1 cellular context compared by ENCODE assay signal in the genomic region with DNA sequence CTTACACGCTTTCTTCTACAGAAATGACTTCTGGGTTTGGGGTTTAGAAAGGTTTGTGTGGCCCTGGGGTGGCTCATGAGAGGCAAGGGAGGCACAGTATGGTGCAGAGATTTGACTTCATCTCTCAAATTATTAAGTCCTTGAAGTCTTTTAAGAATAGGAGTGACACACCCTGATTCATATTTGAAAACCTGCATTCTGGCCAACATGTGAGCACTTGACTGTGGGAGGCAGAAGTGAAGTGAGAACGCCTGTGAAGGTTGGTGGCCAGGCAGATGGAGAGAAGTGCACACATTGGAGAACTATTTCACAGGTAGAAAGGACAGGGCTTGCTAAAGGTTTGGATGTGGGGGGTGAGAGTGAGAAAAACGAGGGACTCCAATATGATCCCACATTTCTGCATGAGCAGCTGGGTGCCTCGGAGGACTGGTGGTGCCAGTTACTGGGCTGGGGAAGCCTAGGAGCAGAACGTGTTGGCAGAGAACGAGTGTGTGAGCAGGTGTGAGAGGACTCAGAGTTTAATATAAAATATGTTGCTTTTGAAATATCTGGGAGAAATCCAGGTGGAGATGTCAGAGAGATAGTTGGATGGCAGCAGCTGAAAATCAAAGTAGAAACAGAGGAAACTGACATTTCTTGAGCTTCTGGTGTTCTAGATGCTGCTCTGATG.
TF ChIP-seq lines count a peak whose summit lies in the region.

No MANE protein-coding gene starts in this region.

TF ChIP-seq in H1, 55 proteins besides CTCF, POLR2A, EP300 and RAD21 (continued from another document):
- TF ChIP-seq JUND (IDR thresholded peaks at IDR 0.05; ENCODE audit: low read length) (no peak), CREB1 (IDR thresholded peaks at IDR 0.05) (no peak), GABPA (IDR thresholded peaks at IDR 0.05; ENCODE audit: borderline replicate concordance, insufficient read depth, low read length) (no peak), SAP30 (IDR thresholded peaks at IDR 0.05; ENCODE audit: insufficient read depth, insufficient replicate concordance, low read length) (no peak), SP2 (IDR thresholded peaks at IDR 0.05; ENCODE audit: low read length) (no peak), KDM1A (IDR thresholded peaks at IDR 0.05; ENCODE audit: borderline replicate concordance, low read length) (no peak), CBX5 (IDR thresholded peaks at IDR 0.05; ENCODE audit: low read depth, low read length) (no peak), TAF7 (optimal IDR thresholded peaks at IDR 0.05; ENCODE audit: borderline replicate concordance, low read depth, low read length) (no peak), POU5F1 (IDR thresholded peaks at IDR 0.05; ENCODE audit: low read depth, low read length) (no peak), CEBPB (IDR thresholded peaks at IDR 0.05; ENCODE audit: low read depth, low read length) (no peak), NRF1 (IDR thresholded peaks at IDR 0.05; ENCODE audit: low read depth, low read length) (no peak)
- TF ChIP-seq, protein P1, sequence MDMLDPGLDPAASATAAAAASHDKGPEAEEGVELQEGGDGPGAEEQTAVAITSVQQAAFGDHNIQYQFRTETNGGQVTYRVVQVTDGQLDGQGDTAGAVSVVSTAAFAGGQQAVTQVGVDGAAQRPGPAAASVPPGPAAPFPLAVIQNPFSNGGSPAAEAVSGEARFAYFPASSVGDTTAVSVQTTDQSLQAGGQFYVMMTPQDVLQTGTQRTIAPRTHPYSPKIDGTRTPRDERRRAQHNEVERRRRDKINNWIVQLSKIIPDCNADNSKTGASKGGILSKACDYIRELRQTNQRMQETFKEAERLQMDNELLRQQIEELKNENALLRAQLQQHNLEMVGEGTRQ (IDR thresholded peaks at IDR 0.05; ENCODE audit: low read length): no peak
- TF ChIP-seq, protein P2, sequence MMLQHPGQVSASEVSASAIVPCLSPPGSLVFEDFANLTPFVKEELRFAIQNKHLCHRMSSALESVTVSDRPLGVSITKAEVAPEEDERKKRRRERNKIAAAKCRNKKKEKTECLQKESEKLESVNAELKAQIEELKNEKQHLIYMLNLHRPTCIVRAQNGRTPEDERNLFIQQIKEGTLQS (IDR thresholded peaks at IDR 0.05; ENCODE audit: insufficient read depth, low read depth, low read length): no peak
- TF ChIP-seq, protein P3, sequence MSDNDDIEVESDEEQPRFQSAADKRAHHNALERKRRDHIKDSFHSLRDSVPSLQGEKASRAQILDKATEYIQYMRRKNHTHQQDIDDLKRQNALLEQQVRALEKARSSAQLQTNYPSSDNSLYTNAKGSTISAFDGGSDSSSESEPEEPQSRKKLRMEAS (IDR thresholded peaks at IDR 0.05): no peak
